Comparison of ENCODE assay signal across 8 cellular contexts in the genomic region with DNA sequence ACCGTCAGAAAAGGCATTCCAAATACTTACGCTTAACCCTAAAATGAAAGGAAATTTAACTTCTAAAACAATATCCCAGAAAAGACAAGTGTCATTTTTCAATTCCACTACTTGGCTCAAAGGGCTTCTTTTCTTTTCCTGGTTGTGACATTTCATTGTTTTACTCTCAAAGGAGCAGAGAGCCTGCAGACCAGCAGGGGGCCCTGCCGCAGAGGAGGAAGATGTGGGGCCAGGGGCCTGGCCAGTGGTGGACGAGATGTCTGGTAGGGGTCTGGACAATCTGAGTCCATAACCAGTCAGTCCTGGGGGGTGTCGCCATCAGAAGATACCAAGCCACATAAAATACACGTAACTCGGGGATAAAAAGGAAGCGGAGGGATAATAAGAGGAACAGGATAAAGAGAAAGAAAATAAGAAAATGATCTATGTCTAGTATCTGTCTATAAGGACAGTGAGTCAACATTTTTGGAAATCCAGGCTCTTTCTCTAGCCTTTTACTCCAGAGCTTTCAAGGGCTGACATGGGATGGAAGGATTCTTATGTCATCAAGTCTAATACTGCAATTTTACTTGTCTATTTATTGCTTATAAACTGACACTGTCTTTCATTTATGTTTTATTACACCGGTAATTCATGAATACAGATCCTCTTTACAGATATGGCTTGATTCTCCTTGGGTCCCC. TPM values are rescaled to one million over a fixed set of nuclear protein-coding genes. Genes with fewer than 3 reads are reported as not detected.
DNase-seq lines count a peak whose midpoint lies in the region; ATAC-seq and TF ChIP-seq lines count a peak whose summit lies in the region.

No MANE protein-coding gene starts in this region.

- no peaks in the 10 kb centered on the region for H3K9me3 ChIP-seq in suprapubic skin

- WGBS in suprapubic skin: 83% methylated on average over 9 of the region's 9 CpGs

- TF ChIP-seq POLR2A in suprapubic skin (IDR thresholded peaks at IDR 0.05): no peak

- H3K36me3 ChIP-seq in suprapubic skin: no peaks in the 10 kb centered on the region

- ATAC-seq in GM18873 (IDR thresholded peaks at IDR 0.05; ENCODE audit: low FRiP score, unreplicated experiment): no peak

- H3K27ac ChIP-seq in suprapubic skin: no peak overlapping the region

- H3K4me1 ChIP-seq in suprapubic skin: peaks cover 3% of the 10 kb centered on the region

- no peaks in the 10 kb centered on the region for H3K27me3 ChIP-seq in suprapubic skin

- TF ChIP-seq EP300 in suprapubic skin (IDR thresholded peaks at IDR 0.05): no peak

- peak; percentile 39 for DNase-seq in A172 (ENCODE audit: low spot score)
- peak; percentile 68 for DNase-seq in UCSD-AML1 (lab: John Stamatoyannopoulos, UW; ENCODE audit: unreplicated experiment)
- DNase-seq in epithelial cell of esophagus (ENCODE audit: low read depth): peak; percentile 21
- DNase-seq in nucleus accumbens (lab: John Stamatoyannopoulos, UW): peak in 44 of 56 donors; percentile 2 to 85 (median 34)
- DNase-seq in suprapubic skin (ENCODE audit: low spot score in 2 of 2): no peak
- no peak for DNase-seq in NCI-H1105 treated with DMSO at 0.1 percent for 48 hours (lab: John Stamatoyannopoulos, UW)

- H3K4me3 ChIP-seq in epithelial cell of esophagus (ENCODE audit: low read length): no peak overlapping the region
- no peak overlapping the region for H3K4me3 ChIP-seq in suprapubic skin

- TF ChIP-seq CTCF in GM12873 (IDR thresholded peaks at IDR 0.05; ENCODE audit: insufficient read depth, low read depth, low read length, missing control alignments) (peak; percentile 74), epithelial cell of esophagus (IDR thresholded peaks at IDR 0.05; ENCODE audit: insufficient read depth, low read depth, low read length, missing control alignments) (peak; percentile 50), suprapubic skin (IDR thresholded peaks at IDR 0.05) (peak in 1 of 2 donors; percentile 34)

RNA-seq across cellular contexts. Expression of a gene that starts 54.2 kb away (rescaled TPM):
- 10.4 and 14.4 TPM in 2 replicates for total RNA-seq in A172 (2014; rRNA removed; shearing (Covaris generic))
- 10 to 100 TPM; 16.3 to 23.0 (median 19.8) TPM for total RNA-seq in suprapubic skin

Comparison
In these comparisons a context has a peak if more than half of its experiments do, and no peak if none do; other contexts are left out.
1. DNase-seq: peak in A172 (single experiment), UCSD-AML1 (single experiment), epithelial cell of esophagus (single experiment) and nucleus accumbens (44 of 56); none in suprapubic skin (0 of 2) and NCI-H1105 treated with DMSO at 0.1 percent for 48 hours (single experiment).